ENCODE assay signal across 8 cellular contexts in the genomic region with DNA sequence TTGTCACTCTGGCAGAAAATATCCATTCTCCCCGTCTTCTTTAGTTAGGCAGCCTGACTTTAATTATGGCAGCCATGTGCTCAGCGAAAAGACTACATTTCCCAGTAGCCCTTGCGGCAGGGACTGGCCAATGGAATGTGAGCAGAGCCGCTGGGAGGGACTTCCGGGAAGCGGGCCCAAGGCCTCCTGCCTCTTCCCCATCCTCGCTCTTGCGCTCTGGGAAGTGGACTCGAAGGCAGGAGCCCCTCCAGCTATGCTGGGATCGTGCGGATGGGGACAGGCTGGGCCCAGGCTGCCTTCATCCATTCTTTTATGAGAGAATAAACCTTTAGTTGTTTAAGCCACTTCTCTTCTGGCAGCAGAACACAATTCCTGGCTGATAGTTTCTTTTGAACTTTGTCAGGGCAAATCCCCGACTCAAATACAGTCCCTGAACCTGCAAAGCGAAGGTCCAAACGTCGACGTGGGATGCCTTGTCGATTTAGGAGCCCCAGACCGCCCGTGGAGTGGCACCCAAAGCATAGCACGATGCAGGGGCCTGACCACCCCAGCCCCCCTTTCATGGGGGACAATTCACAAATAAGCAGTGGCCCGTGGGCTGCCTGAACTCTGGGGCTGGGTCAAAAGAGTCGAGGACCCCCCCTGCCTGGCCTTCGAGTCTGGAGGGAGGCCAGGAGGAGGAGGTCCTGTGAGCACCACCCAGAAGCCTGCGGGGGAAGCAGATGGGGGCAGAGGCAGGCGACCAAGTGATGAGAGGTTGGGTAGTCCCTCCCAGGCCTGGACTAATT.
DNase-seq lines count a peak whose midpoint lies in the region; ATAC-seq and TF ChIP-seq lines count a peak whose summit lies in the region.

No MANE protein-coding gene starts in this region.

- DNase-seq in NCI-H2029 (lab: John Stamatoyannopoulos, UW), result peak; percentile 82
- peak; percentile 80 for DNase-seq in T-helper 9 cell
- DNase-seq in anterior cingulate cortex (lab: John Stamatoyannopoulos, UW), result peak in 57 of 58 donors; percentile 34 to 91 (median 78)
- peak; percentile 73 to 83 for DNase-seq in hippocampal formation (lab: John Stamatoyannopoulos, UW)
- no peak for DNase-seq in cortex of kidney (lab: John Stamatoyannopoulos, UW)

- ATAC-seq in GM18505 (IDR thresholded peaks at IDR 0.05; ENCODE audit: unreplicated experiment) (peak; percentile 57), HG02884 (IDR thresholded peaks at IDR 0.05; ENCODE audit: unreplicated experiment) (peak; percentile 84)

- H3K27ac ChIP-seq in skin epidermis, result peak overlapping the region in 12 of 21 experiments; percentile 1 to 75 (median 48)

- peak; percentile 74 for TF ChIP-seq POLR2A in GM18505 (IDR thresholded peaks at IDR 0.05; ENCODE audit: borderline replicate concordance, extremely low read depth, insufficient read depth, insufficient read length)

- H3K4me3 ChIP-seq in skin epidermis, result no peak overlapping the region
